Comparison of ENCODE assay signal across 1 cellular context in genomic region chr6:112043032-112044007, GRCh38.
A peak's percentile ranks its signal among the peaks of the same experiment; 100 is the strongest.
TF ChIP-seq lines count a peak whose summit lies in the region.

No MANE protein-coding gene starts in this region.

TF ChIP-seq in HepG2, 621 proteins besides CTCF, POLR2A, EP300 and RAD21 (continued from another document and continues in another):
- TF ChIP-seq ARID4A (CRISPR knock-in tag; IDR thresholded peaks at IDR 0.05; ENCODE audit: borderline replicate concordance) (peak; percentile 60; the same call in 1 of the 2 replicates), PAX8 (CRISPR knock-in tag; IDR thresholded peaks at IDR 0.05; ENCODE audit: borderline replicate concordance) (no peak), ZNF547 (CRISPR knock-in tag; IDR thresholded peaks at IDR 0.05) (peak; percentile 58), NAIF1 (CRISPR knock-in tag; IDR thresholded peaks at IDR 0.05; ENCODE audit: borderline replicate concordance) (0 out of 2 replicates have a peak, but pooled peaks have one; percentile 61), ZNF17 (CRISPR knock-in tag; IDR thresholded peaks at IDR 0.05) (no peak), SETDB1 (CRISPR knock-in tag; IDR thresholded peaks at IDR 0.05; ENCODE audit: borderline replicate concordance) (no peak), ZNF230 (CRISPR knock-in tag; IDR thresholded peaks at IDR 0.05) (0 out of 2 replicates have a peak, but pooled peaks have one; percentile 52), SP140L (CRISPR knock-in tag; IDR thresholded peaks at IDR 0.05; ENCODE audit: borderline replicate concordance) (peak; percentile 56; the same call in 1 of the 2 replicates), ZFP91 (CRISPR knock-in tag; IDR thresholded peaks at IDR 0.05; ENCODE audit: borderline replicate concordance) (peak; percentile 54), ATF4 (CRISPR knock-in tag; IDR thresholded peaks at IDR 0.05) (0 out of 4 replicates have a peak, but pooled peaks of 1 of the 2 experiments have one; percentile 19), KAT7 (CRISPR knock-in tag; IDR thresholded peaks at IDR 0.05; ENCODE audit: borderline replicate concordance) (peak; percentile 40; the same call in 1 of the 2 replicates), KDM2A (CRISPR knock-in tag; IDR thresholded peaks at IDR 0.05; ENCODE audit: borderline replicate concordance, low read depth) (peak; percentile 47; the same call in 1 of the 2 replicates), ISX (CRISPR knock-in tag; conservative IDR thresholded peaks at IDR 0.05) (no peak), FOXP1 (IDR thresholded peaks at IDR 0.05) (no peak), FOXP1 (CRISPR knock-in tag; IDR thresholded peaks at IDR 0.05) (0 out of 2 replicates have a peak, but pooled peaks have one; percentile 30), HOXA3 (CRISPR knock-in tag; IDR thresholded peaks at IDR 0.05) (peak; percentile 67), CENPBD1 (CRISPR knock-in tag; IDR thresholded peaks at IDR 0.05; ENCODE audit: borderline replicate concordance, low read depth) (no peak), ZNF280D (CRISPR knock-in tag; IDR thresholded peaks at IDR 0.05) (peak; percentile 48; the same call in 1 of the 2 replicates), FOXA3 (CRISPR knock-in tag; IDR thresholded peaks at IDR 0.05) (peak; percentile 22; the same call in 1 of the 2 replicates), BCL6 (CRISPR knock-in tag; IDR thresholded peaks at IDR 0.05) (peak; percentile 35; the same call in 1 of the 2 replicates), PPARG (CRISPR knock-in tag; conservative IDR thresholded peaks at IDR 0.05) (peak; percentile 26; the same call in 1 of the 2 replicates), HNRNPLL (IDR thresholded peaks at IDR 0.05; ENCODE audit: low read depth, low read length, poor library complexity, severe bottlenecking) (peak; percentile 4), GABPB1 (CRISPR knock-in tag; IDR thresholded peaks at IDR 0.05) (peak; percentile 44), YEATS2 (CRISPR knock-in tag; IDR thresholded peaks at IDR 0.05; ENCODE audit: borderline replicate concordance) (0 out of 2 replicates have a peak, but pooled peaks have one; percentile 42), MXD3 (CRISPR knock-in tag; IDR thresholded peaks at IDR 0.05) (peak; percentile 35; the same call in 1 of the 2 replicates), FLYWCH1 (CRISPR knock-in tag; IDR thresholded peaks at IDR 0.05) (no peak), PATZ1 (CRISPR knock-in tag; IDR thresholded peaks at IDR 0.05) (peak; percentile 88), YY1 (IDR thresholded peaks at IDR 0.05; ENCODE audit: insufficient read depth, insufficient replicate concordance, low read depth, low read length) (peak; percentile 83), KDM3A (CRISPR knock-in tag; IDR thresholded peaks at IDR 0.05; ENCODE audit: low read depth) (peak; percentile 20; the same call in 1 of the 2 replicates), DNMT3B (CRISPR knock-in tag; conservative IDR thresholded peaks at IDR 0.05) (peak; percentile 66; the same call in 1 of the 2 replicates), GATAD1 (CRISPR knock-in tag; IDR thresholded peaks at IDR 0.05) (peak; percentile 63; the same call in 1 of the 2 replicates), ZNF782 (CRISPR knock-in tag; IDR thresholded peaks at IDR 0.05; ENCODE audit: borderline replicate concordance) (peak; percentile 80; the same call in 1 of the 2 replicates), TGIF2 (CRISPR knock-in tag; IDR thresholded peaks at IDR 0.05) (0 out of 2 replicates have a peak, but pooled peaks have one; percentile 37), PHF21A (CRISPR knock-in tag; IDR thresholded peaks at IDR 0.05) (0 out of 2 replicates have a peak, but pooled peaks have one; percentile 20), IRF2 (CRISPR knock-in tag; IDR thresholded peaks at IDR 0.05) (peak; percentile 46; the same call in 1 of the 2 replicates), RXRB (CRISPR knock-in tag; IDR thresholded peaks at IDR 0.05; ENCODE audit: borderline replicate concordance) (peak; percentile 37; the same call in 1 of the 2 replicates), ZNF33A (CRISPR knock-in tag; IDR thresholded peaks at IDR 0.05; ENCODE audit: borderline replicate concordance) (no peak), ZFP36L2 (CRISPR knock-in tag; IDR thresholded peaks at IDR 0.05) (no peak), ZSCAN31 (CRISPR knock-in tag; IDR thresholded peaks at IDR 0.05; ENCODE audit: low read depth) (peak; percentile 66), EZH2 (conservative IDR thresholded peaks at IDR 0.05; ENCODE audit: low read depth, low read length) (no peak), FOXO1 (CRISPR knock-in tag; IDR thresholded peaks at IDR 0.05) (peak; percentile 27; the same call in 1 of the 2 replicates), HMG20A (CRISPR knock-in tag; IDR thresholded peaks at IDR 0.05; ENCODE audit: borderline replicate concordance) (peak; percentile 46; the same call in 1 of the 2 replicates), CCDC6 (CRISPR knock-in tag; IDR thresholded peaks at IDR 0.05) (0 out of 2 replicates have a peak, but pooled peaks have one; percentile 9), HOMEZ (CRISPR knock-in tag; IDR thresholded peaks at IDR 0.05; ENCODE audit: low read depth) (peak; percentile 86; the same call in 1 of the 2 replicates), ZHX1 (CRISPR knock-in tag; IDR thresholded peaks at IDR 0.05; ENCODE audit: low read depth) (no peak), NR2F6 (IDR thresholded peaks at IDR 0.05) (peak; percentile 49), NR2F6 (CRISPR knock-in tag; IDR thresholded peaks at IDR 0.05) (peak; percentile 74; the same call in 1 of the 2 replicates), CEBPG (CRISPR knock-in tag; IDR thresholded peaks at IDR 0.05) (no peak)
